Comparison of ENCODE assay signal across 8 cellular contexts in the genomic region with DNA sequence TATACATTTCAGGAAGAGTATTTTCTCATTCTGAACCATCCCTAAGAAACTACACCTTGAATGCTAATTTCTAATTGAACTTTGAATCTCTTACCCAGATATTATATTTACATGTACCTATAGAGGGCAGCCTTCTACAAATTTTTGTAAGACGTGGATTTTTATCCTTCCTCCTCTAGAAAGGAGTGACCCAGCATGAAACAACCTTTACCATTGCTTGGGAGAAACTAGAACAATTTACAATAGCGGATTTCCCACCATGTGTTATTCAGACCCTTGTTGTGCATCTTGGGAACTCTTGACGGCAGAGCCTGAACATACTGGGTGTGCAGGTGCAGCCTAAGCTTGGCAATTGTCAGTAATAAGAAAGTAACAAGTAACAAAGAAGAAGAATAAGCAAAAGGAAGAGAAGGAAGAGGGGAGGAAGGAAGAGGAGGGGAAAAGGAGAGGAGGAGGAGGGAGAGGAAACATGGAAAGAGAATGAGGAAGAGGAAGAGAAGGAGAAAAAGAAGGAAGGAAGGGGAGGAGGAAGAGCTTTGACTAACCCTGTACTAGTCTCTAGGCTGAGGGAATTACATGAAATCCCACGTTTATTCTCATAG. TPM values are rescaled to one million over a fixed set of nuclear protein-coding genes. Genes with fewer than 3 reads are reported as not detected.
A peak's percentile ranks its signal among the peaks of the same experiment; 100 is the strongest.
DNase-seq lines count a peak whose midpoint lies in the region; ATAC-seq and TF ChIP-seq lines count a peak whose summit lies in the region.

No MANE protein-coding gene starts in this region.

- no peaks in the 10 kb centered on the region for H3K9me3 Mint-ChIP-seq in activated T-helper 1 cell treated with anti-CD3 and anti-CD28 coated beads, Interleukin-12 subunit alpha, Interleukin-12 subunit beta, Interleukin-2, Interleukin-4 antibody, amounts not matched to agents 30 ng/mL and 10 ng/mL and 1 ng/mL, durations not matched to agents 14 hours and 24 hours and 36 hours

- DNase-seq in BJ (ENCODE audit: low read depth) (no peak), RWPE1 (ENCODE audit: low spot score) (peak; percentile 24), epidermal melanocyte (ENCODE audit: insufficient read length, low spot score) (peak; percentile 20)
- no peak for DNase-seq in activated T-helper 1 cell treated with anti-CD3 and anti-CD28 coated beads, Interleukin-12 subunit alpha, Interleukin-12 subunit beta, Interleukin-2, Interleukin-4 antibody, amounts not matched to agents 30 ng/mL and 10 ng/mL and 1 ng/mL, durations not matched to agents 14 hours and 24 hours and 36 hours (ENCODE audit: low spot score)

- no peaks in the 10 kb centered on the region for H3K9me3 ChIP-seq in mucosa of stomach (ENCODE audit: control insufficient read depth, low read length)

- H3K4me3 ChIP-seq in BJ (ENCODE audit: low read depth, low read length): no peak overlapping the region
- no peak overlapping the region for H3K4me3 ChIP-seq in mucosa of stomach (ENCODE audit: low read length)

- H3K27me3 Mint-ChIP-seq in activated T-helper 1 cell treated with anti-CD3 and anti-CD28 coated beads, Interleukin-12 subunit alpha, Interleukin-12 subunit beta, Interleukin-2, Interleukin-4 antibody, amounts not matched to agents 30 ng/mL and 10 ng/mL and 1 ng/mL, durations not matched to agents 14 hours and 24 hours and 36 hours (ENCODE audit: insufficient read depth): peaks cover 5% of the 10 kb centered on the region

- H3K4me1 ChIP-seq in mucosa of stomach (ENCODE audit: control insufficient read depth, insufficient read depth, low read length): peaks cover 19% of the 10 kb centered on the region

- intact Hi-C loops in activated T-helper 1 cell treated with anti-CD3 and anti-CD28 coated beads, Interleukin-12 subunit alpha, Interleukin-12 subunit beta, Interleukin-2, Interleukin-4 antibody, amounts not matched to agents 30 ng/mL and 10 ng/mL and 1 ng/mL, durations not matched to agents 14 hours and 24 hours and 36 hours (cut with micrococcal nuclease): loop anchor here (1.0 to 5.0 kb wide), 7 partner anchors 94 to 293 kb away; a partner anchor contains a TSS

- POLR2A ChIA-PET in BJ (lab: Charles Lee) (no interaction called here), RWPE1 (lab: Yijun Ruan, JAX; ENCODE audit: low non-redundant PET) (interaction anchor here (0.6 to 0.9 kb wide), 2 partner anchors 144 to 1045 kb away, joined by 6 to 9 read pairs; no protein-coding TSS in a partner anchor)

- peaks cover 7% of the 10 kb centered on the region for H3K4me1 Mint-ChIP-seq in activated T-helper 1 cell treated with anti-CD3 and anti-CD28 coated beads, Interleukin-12 subunit alpha, Interleukin-12 subunit beta, Interleukin-2, Interleukin-4 antibody, amounts not matched to agents 30 ng/mL and 10 ng/mL and 1 ng/mL, durations not matched to agents 14 hours and 24 hours and 36 hours (ENCODE audit: low read depth)

- H3K36me3 ChIP-seq in BJ (ENCODE audit: control insufficient read depth, insufficient read depth, low read length): no peaks in the 10 kb centered on the region
- H3K36me3 ChIP-seq in mucosa of stomach (ENCODE audit: control insufficient read depth, insufficient read depth, low read length): no peaks in the 10 kb centered on the region

- TF ChIP-seq EP300 in Ishikawa (IDR thresholded peaks at IDR 0.05; ENCODE audit: borderline replicate concordance): no peak

- ATAC-seq in GM18870 (IDR thresholded peaks at IDR 0.05; ENCODE audit: unreplicated experiment) (peak; percentile 64), HG03460 (IDR thresholded peaks at IDR 0.05; ENCODE audit: unreplicated experiment) (no peak)

- peak overlapping the region; percentile 24 for H3K9ac ChIP-seq in mucosa of stomach (ENCODE audit: low read length)

- H3K27me3 ChIP-seq in BJ (ENCODE audit: control insufficient read depth, insufficient read depth, low read length) (no peaks in the 10 kb centered on the region), mucosa of stomach (ENCODE audit: control insufficient read depth, insufficient read depth, low read length) (no peaks in the 10 kb centered on the region)

- H3K4me3 Mint-ChIP-seq in activated T-helper 1 cell treated with anti-CD3 and anti-CD28 coated beads, Interleukin-12 subunit alpha, Interleukin-12 subunit beta, Interleukin-2, Interleukin-4 antibody, amounts not matched to agents 30 ng/mL and 10 ng/mL and 1 ng/mL, durations not matched to agents 14 hours and 24 hours and 36 hours: no peak overlapping the region

- H3K36me3 Mint-ChIP-seq in activated T-helper 1 cell treated with anti-CD3 and anti-CD28 coated beads, Interleukin-12 subunit alpha, Interleukin-12 subunit beta, Interleukin-2, Interleukin-4 antibody, amounts not matched to agents 30 ng/mL and 10 ng/mL and 1 ng/mL, durations not matched to agents 14 hours and 24 hours and 36 hours (ENCODE audit: low read depth): no peaks in the 10 kb centered on the region

- peak; percentile 63 for TF ChIP-seq RAD21 in Ishikawa (IDR thresholded peaks at IDR 0.05; ENCODE audit: low read depth)

- TF ChIP-seq CTCF in BJ (IDR thresholded peaks at IDR 0.05; ENCODE audit: insufficient read depth, low read depth, low read length) (peak; percentile 43), RWPE1 (conservative IDR thresholded peaks at IDR 0.05; ENCODE audit: low read depth) (peak; percentile 51)

- CTCF ChIA-PET in BJ (lab: Yijun Ruan, JAX) (interaction anchor here (0.6 to 4.2 kb wide), 20 partner anchors 9 to 143 kb away, joined by 3 to 37 read pairs (median 3); a partner anchor contains a TSS), RWPE1 (lab: Yijun Ruan, JAX) (interaction anchor here (0.6 to 1.6 kb wide), 9 partner anchors 14 to 842 kb away, joined by 3 to 9 read pairs (median 4); a partner anchor contains a TSS)

- no peak overlapping the region for H3K27ac Mint-ChIP-seq in activated T-helper 1 cell treated with anti-CD3 and anti-CD28 coated beads, Interleukin-12 subunit alpha, Interleukin-12 subunit beta, Interleukin-2, Interleukin-4 antibody, amounts not matched to agents 30 ng/mL and 10 ng/mL and 1 ng/mL, durations not matched to agents 14 hours and 24 hours and 36 hours

- no peak overlapping the region for H3K27ac ChIP-seq in RWPE1

TF ChIP-seq in Ishikawa, 13 proteins besides CTCF, POLR2A, EP300 and RAD21:
- TF ChIP-seq TAF1 (IDR thresholded peaks at IDR 0.05; ENCODE audit: low read depth) (no peak), FOXM1 (IDR thresholded peaks at IDR 0.05; ENCODE audit: borderline replicate concordance, low read depth) (no peak), NFIC (IDR thresholded peaks at IDR 0.05) (no peak)
- TF ChIP-seq, protein P1, sequence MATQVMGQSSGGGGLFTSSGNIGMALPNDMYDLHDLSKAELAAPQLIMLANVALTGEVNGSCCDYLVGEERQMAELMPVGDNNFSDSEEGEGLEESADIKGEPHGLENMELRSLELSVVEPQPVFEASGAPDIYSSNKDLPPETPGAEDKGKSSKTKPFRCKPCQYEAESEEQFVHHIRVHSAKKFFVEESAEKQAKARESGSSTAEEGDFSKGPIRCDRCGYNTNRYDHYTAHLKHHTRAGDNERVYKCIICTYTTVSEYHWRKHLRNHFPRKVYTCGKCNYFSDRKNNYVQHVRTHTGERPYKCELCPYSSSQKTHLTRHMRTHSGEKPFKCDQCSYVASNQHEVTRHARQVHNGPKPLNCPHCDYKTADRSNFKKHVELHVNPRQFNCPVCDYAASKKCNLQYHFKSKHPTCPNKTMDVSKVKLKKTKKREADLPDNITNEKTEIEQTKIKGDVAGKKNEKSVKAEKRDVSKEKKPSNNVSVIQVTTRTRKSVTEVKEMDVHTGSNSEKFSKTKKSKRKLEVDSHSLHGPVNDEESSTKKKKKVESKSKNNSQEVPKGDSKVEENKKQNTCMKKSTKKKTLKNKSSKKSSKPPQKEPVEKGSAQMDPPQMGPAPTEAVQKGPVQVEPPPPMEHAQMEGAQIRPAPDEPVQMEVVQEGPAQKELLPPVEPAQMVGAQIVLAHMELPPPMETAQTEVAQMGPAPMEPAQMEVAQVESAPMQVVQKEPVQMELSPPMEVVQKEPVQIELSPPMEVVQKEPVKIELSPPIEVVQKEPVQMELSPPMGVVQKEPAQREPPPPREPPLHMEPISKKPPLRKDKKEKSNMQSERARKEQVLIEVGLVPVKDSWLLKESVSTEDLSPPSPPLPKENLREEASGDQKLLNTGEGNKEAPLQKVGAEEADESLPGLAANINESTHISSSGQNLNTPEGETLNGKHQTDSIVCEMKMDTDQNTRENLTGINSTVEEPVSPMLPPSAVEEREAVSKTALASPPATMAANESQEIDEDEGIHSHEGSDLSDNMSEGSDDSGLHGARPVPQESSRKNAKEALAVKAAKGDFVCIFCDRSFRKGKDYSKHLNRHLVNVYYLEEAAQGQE (IDR thresholded peaks at IDR 0.05; ENCODE audit: low read depth): no peak
- TF ChIP-seq, protein P2, sequence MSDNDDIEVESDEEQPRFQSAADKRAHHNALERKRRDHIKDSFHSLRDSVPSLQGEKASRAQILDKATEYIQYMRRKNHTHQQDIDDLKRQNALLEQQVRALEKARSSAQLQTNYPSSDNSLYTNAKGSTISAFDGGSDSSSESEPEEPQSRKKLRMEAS (IDR thresholded peaks at IDR 0.05): no peak
- TF ChIP-seq, protein P3, sequence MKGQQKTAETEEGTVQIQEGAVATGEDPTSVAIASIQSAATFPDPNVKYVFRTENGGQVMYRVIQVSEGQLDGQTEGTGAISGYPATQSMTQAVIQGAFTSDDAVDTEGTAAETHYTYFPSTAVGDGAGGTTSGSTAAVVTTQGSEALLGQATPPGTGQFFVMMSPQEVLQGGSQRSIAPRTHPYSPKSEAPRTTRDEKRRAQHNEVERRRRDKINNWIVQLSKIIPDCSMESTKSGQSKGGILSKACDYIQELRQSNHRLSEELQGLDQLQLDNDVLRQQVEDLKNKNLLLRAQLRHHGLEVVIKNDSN (IDR thresholded peaks at IDR 0.05): no peak

RNA-seq across cellular contexts. Expression of a gene that starts 10.8 kb away (rescaled TPM):
- polyA plus RNA-seq in BJ (2011; rRNA removed): not detected in 2 replicates
- polyA minus RNA-seq in BJ (2011; rRNA and poly(A)+ RNA removed): not detected in 2 replicates
- not detected in 2 replicates for total RNA-seq in activated T-helper 1 cell treated with anti-CD3 and anti-CD28 coated beads, Interleukin-12 subunit alpha, Interleukin-12 subunit beta, Interleukin-2, Interleukin-4 antibody, amounts not matched to agents 30 ng/mL and 10 ng/mL and 1 ng/mL, durations not matched to agents 14 hours and 24 hours and 36 hours

RNA-seq across cellular contexts. Expression of a gene that starts 44.1 kb away (rescaled TPM):
- polyA plus RNA-seq in BJ (2011; rRNA removed): not detected in 2 replicates
- polyA minus RNA-seq in BJ (2011; rRNA and poly(A)+ RNA removed): not detected in 2 replicates
- not detected in 2 replicates for total RNA-seq in activated T-helper 1 cell treated with anti-CD3 and anti-CD28 coated beads, Interleukin-12 subunit alpha, Interleukin-12 subunit beta, Interleukin-2, Interleukin-4 antibody, amounts not matched to agents 30 ng/mL and 10 ng/mL and 1 ng/mL, durations not matched to agents 14 hours and 24 hours and 36 hours

RNA-seq across cellular contexts. Expression of a gene that starts 45.7 kb away (rescaled TPM):
- not detected in 2 replicates for polyA plus RNA-seq in BJ (2011; rRNA removed)
- not detected in 2 replicates for polyA minus RNA-seq in BJ (2011; rRNA and poly(A)+ RNA removed)
- total RNA-seq in activated T-helper 1 cell treated with anti-CD3 and anti-CD28 coated beads, Interleukin-12 subunit alpha, Interleukin-12 subunit beta, Interleukin-2, Interleukin-4 antibody, amounts not matched to agents 30 ng/mL and 10 ng/mL and 1 ng/mL, durations not matched to agents 14 hours and 24 hours and 36 hours: not detected in 2 replicates

Comparison
In these comparisons a context has a peak if more than half of its experiments do, and no peak if none do; other contexts are left out.
1. DNase-seq: peak in RWPE1 (single experiment) and epidermal melanocyte (single experiment); none in BJ (single experiment) and activated T-helper 1 cell treated with anti-CD3 and anti-CD28 coated beads, Interleukin-12 subunit alpha, Interleukin-12 subunit beta, Interleukin-2, Interleukin-4 antibody, amounts not matched to agents 30 ng/mL and 10 ng/mL and 1 ng/mL, durations not matched to agents 14 hours and 24 hours and 36 hours (single experiment).